Comparison of ENCODE assay signal across 16 cellular contexts in the genomic region with DNA sequence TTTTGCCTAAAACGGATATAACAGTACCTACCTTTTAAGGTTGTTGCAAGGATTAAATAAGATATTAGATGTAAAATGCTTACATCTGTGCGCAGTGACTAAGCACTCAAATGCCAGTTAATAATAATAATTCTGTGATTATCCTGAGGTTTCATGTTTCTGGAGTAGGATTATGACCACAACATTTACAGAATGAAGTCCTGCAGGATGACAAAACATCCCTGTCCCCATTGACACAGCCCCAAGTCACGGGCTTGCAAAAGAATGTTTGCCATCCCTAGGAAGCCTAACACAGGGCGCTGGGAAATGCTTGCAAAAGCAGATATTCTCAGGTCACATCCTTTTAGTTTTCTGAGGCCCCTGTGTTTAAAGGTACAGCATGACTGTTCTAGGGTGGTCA. TPM values are rescaled to one million over a fixed set of nuclear protein-coding genes. Genes with fewer than 3 reads are reported as not detected.
DNase-seq lines count a peak whose midpoint lies in the region; ATAC-seq, FAIRE-seq and TF ChIP-seq lines count a peak whose summit lies in the region.
"Had no signal": no experiment of that assay in that cellular context is flagged by ENCODE, and none has a peak within 500 bp of the region (broad histone marks: within the 10 kb centered on the region; RNA-seq: fewer than 3 reads in every experiment).

No MANE protein-coding gene starts in this region.

- peaks cover 65% of the 10 kb centered on the region for H3K36me3 Mint-ChIP-seq in activated T-cell treated with anti-CD3 and anti-CD28 coated beads, Interleukin-2, amount 50 U/mL, for 24 hours (ENCODE audit: low read depth)
- no peaks in the 10 kb centered on the region for H3K36me3 Mint-ChIP-seq in glutamatergic neuron (ENCODE audit: unreplicated experiment)

- H3K27ac ChIP-seq in SJSA1 (no peak overlapping the region), smooth muscle cell (ENCODE audit: low read depth) (peak overlapping the region; percentile 61), small intestine (ENCODE audit: low read depth in 1 of 2, low read length in 1 of 2) (no peak overlapping the region)
- H3K27ac ChIP-seq: epithelial cell of prostate had no signal

- 32% methylated on average over 4 of the region's 4 CpGs for WGBS in smooth muscle cell (ENCODE audit: low lambda C conversion rate)
- WGBS in small intestine, 3 donors, result 77 to 88% (median 86%) methylated on average over 4 of the region's 4 CpGs

- H3K79me2 ChIP-seq in smooth muscle cell (ENCODE audit: low read depth), result peaks cover 99% of the 10 kb centered on the region

- H3K27me3 ChIP-seq in SJSA1 (replicated peaks) (no peaks in the 10 kb centered on the region), smooth muscle cell (ENCODE audit: low read depth) (no peaks in the 10 kb centered on the region), small intestine (ENCODE audit: control insufficient read depth in 2 of 2, insufficient read depth in 2 of 2, low read length in 2 of 2) (no peaks in the 10 kb centered on the region)

- H3K36me3 ChIP-seq in SJSA1 (no peaks in the 10 kb centered on the region), smooth muscle cell (ENCODE audit: low read depth) (no peaks in the 10 kb centered on the region), small intestine (ENCODE audit: control insufficient read depth in 2 of 2, insufficient read depth in 2 of 2, low read length in 2 of 2) (no peaks in the 10 kb centered on the region)

- no peak overlapping the region for H3K4me3 Mint-ChIP-seq in activated T-cell treated with anti-CD3 and anti-CD28 coated beads, Interleukin-2, amount 50 U/mL, for 24 hours
- no peak overlapping the region for H3K4me3 Mint-ChIP-seq in glutamatergic neuron (ENCODE audit: unreplicated experiment)

- H3K9ac ChIP-seq in smooth muscle cell (ENCODE audit: low read depth), result no peak overlapping the region

- H2AFZ ChIP-seq in smooth muscle cell (ENCODE audit: low read depth), result no peak overlapping the region

- H3K4me1 Mint-ChIP-seq in activated T-cell treated with anti-CD3 and anti-CD28 coated beads, Interleukin-2, amount 50 U/mL, for 24 hours (ENCODE audit: low read depth), result peaks cover 97% of the 10 kb centered on the region
- peaks cover 80% of the 10 kb centered on the region for H3K4me1 Mint-ChIP-seq in glutamatergic neuron (ENCODE audit: low read depth, unreplicated experiment)

- TF ChIP-seq CTCF in glutamatergic neuron (IDR thresholded peaks at IDR 0.05; ENCODE audit: partially characterized antibody, unreplicated experiment), result no peak
- TF ChIP-seq CTCF in smooth muscle cell (IDR thresholded peaks at IDR 0.05; ENCODE audit: borderline replicate concordance, insufficient read depth, poor library complexity, severe bottlenecking), result no peak

- no peaks in the 10 kb centered on the region for H3K27me3 Mint-ChIP-seq in activated T-cell treated with anti-CD3 and anti-CD28 coated beads, Interleukin-2, amount 50 U/mL, for 24 hours
- H3K27me3 Mint-ChIP-seq in glutamatergic neuron (ENCODE audit: unreplicated experiment), result peaks cover 13% of the 10 kb centered on the region

- H3K4me2 ChIP-seq in smooth muscle cell, result peak overlapping the region; percentile 28

- peaks cover 99% of the 10 kb centered on the region for H4K20me1 ChIP-seq in smooth muscle cell (ENCODE audit: low read depth)

- DNase-seq in activated T-cell treated with anti-CD3 and anti-CD28 coated beads, Interleukin-2, amount 50 U/mL, for 24 hours, result no peak
- no peak for DNase-seq in activated T-cell treated with anti-CD3 and anti-CD28 coated beads, Interleukin-2, amount 50 U/mL, for 1 hour
- DNase-seq in SJSA1 (ENCODE audit: low read depth in 1 of 2, low spot score in 2 of 2), result peak; percentile 36 to 56
- DNase-seq in glutamatergic neuron, result no peak
- no peak for DNase-seq in smooth muscle cell (lab: John Stamatoyannopoulos, UW; ENCODE audit: unreplicated experiment)
- DNase-seq in small intestine, result no peak
- DNase-seq in NK-92 (lab: John Stamatoyannopoulos, UW; ENCODE audit: unreplicated experiment), result no peak
- DNase-seq: amniotic stem cell, head of caudate nucleus, T1000 had no signal

- FAIRE-seq in small intestine (lab: Jason Lieb, UNC), result no peak
- FAIRE-seq: A204.1, colon had no signal

- peak overlapping the region; percentile 40 for H3K27ac Mint-ChIP-seq in activated T-cell treated with anti-CD3 and anti-CD28 coated beads, Interleukin-2, amount 50 U/mL, for 24 hours
- peak overlapping the region; percentile 41 for H3K27ac Mint-ChIP-seq in glutamatergic neuron (ENCODE audit: unreplicated experiment)

- no peaks in the 10 kb centered on the region for H3F3A ChIP-seq in smooth muscle cell (ENCODE audit: low read depth)

- H3K4me1 ChIP-seq in SJSA1 (replicated peaks) (peaks cover 23% of the 10 kb centered on the region), smooth muscle cell (ENCODE audit: low read depth) (peaks cover 68% of the 10 kb centered on the region), small intestine (ENCODE audit: control insufficient read depth in 2 of 2, insufficient read depth in 1 of 2, low read depth in 1 of 2, low read length in 1 of 2) (peaks cover 19 to 48% of the 10 kb centered on the region in 2 donors)

- H3K9me3 ChIP-seq in SJSA1 (replicated peaks) (peaks cover 3% of the 10 kb centered on the region; the same call in 1 of the 2 replicates), smooth muscle cell (replicated peaks; ENCODE audit: low read depth) (no peaks in the 10 kb centered on the region), small intestine (ENCODE audit: control insufficient read depth, low read depth) (no peaks in the 10 kb centered on the region)

- ATAC-seq in GM21381 (IDR thresholded peaks at IDR 0.05; ENCODE audit: unreplicated experiment), result no peak

- H3K9me3 Mint-ChIP-seq in activated T-cell treated with anti-CD3 and anti-CD28 coated beads, Interleukin-2, amount 50 U/mL, for 24 hours, result no peaks in the 10 kb centered on the region
- H3K9me3 Mint-ChIP-seq in glutamatergic neuron (ENCODE audit: unreplicated experiment), result peaks cover 1% of the 10 kb centered on the region

- no peak overlapping the region for H3K4me3 ChIP-seq in SJSA1
- no peak overlapping the region for H3K4me3 ChIP-seq in smooth muscle cell
- H3K4me3 ChIP-seq in small intestine (ENCODE audit: low read depth in 1 of 2, low read length in 2 of 2), result no peak overlapping the region

RNA-seq across cellular contexts. Expression of a gene that starts 20.1 kb away (rescaled TPM):
- total RNA-seq in SJSA1 (2014; rRNA removed; shearing (Covaris generic)), result 5.9 and 6.4 TPM in 2 replicates
- 106 TPM for total RNA-seq in glutamatergic neuron (ENCODE audit: unreplicated experiment)
- total RNA-seq in smooth muscle cell, result 20.3 and 25.9 TPM in 2 replicates
- 14.4 and 15.8 TPM in 2 replicates for polyA plus RNA-seq in smooth muscle cell
- polyA plus RNA-seq in small intestine, result 10 to 100 TPM; 14.3 to 18.8 (median 14.5) TPM

RNA-seq across cellular contexts. Expression of a gene that starts 56.8 kb away (rescaled TPM):
- not detected in 2 replicates for total RNA-seq in SJSA1 (2014; rRNA removed; shearing (Covaris generic))
- total RNA-seq in glutamatergic neuron (ENCODE audit: unreplicated experiment), result 7.8 TPM
- not detected in 2 replicates for total RNA-seq in smooth muscle cell
- polyA plus RNA-seq in smooth muscle cell, result not detected in 2 replicates
- under 1 TPM in 1 of 3 donors, not detected in 2; 0.03 TPM for polyA plus RNA-seq in small intestine
- total RNA-seq: pulmonary artery endothelial cell, Right ventricle myocardium inferior had no signal

Comparison
In these comparisons a context has a peak if more than half of its experiments do, and no peak if none do; other contexts are left out.
1. DNase-seq: peak in SJSA1 (2 of 2); none in activated T-cell treated with anti-CD3 and anti-CD28 coated beads, Interleukin-2, amount 50 U/mL, for 24 hours (single experiment), activated T-cell treated with anti-CD3 and anti-CD28 coated beads, Interleukin-2, amount 50 U/mL, for 1 hour (single experiment), glutamatergic neuron (single experiment), smooth muscle cell (single experiment), small intestine (single experiment) and NK-92 (single experiment).